ENCODE assay signal across 8 cellular contexts in genomic region chr20:45347297-45347935, GRCh38. TPM values are rescaled to one million over a fixed set of nuclear protein-coding genes. Genes with fewer than 3 reads are reported as not detected.
DNase-seq lines count a peak whose midpoint lies in the region; ATAC-seq and TF ChIP-seq lines count a peak whose summit lies in the region.

No MANE protein-coding gene starts in this region.

- H3K27ac Mint-ChIP-seq in T-helper 2 cell treated with Interferon-gamma antibody and Interleukin-4, amounts not matched to agents 5 μg/mL and 100 μg/mL, for 36 hours: peak overlapping the region; percentile 74

- no peaks in the 10 kb centered on the region for H3K9me3 Mint-ChIP-seq in T-helper 2 cell treated with Interferon-gamma antibody and Interleukin-4, amounts not matched to agents 5 μg/mL and 100 μg/mL, for 36 hours

- no peaks in the 10 kb centered on the region for H3K27me3 Mint-ChIP-seq in T-helper 2 cell treated with Interferon-gamma antibody and Interleukin-4, amounts not matched to agents 5 μg/mL and 100 μg/mL, for 36 hours (ENCODE audit: low read depth)

- intact Hi-C loops in left lung (cut with DNase I): no loop called here

- no peaks in the 10 kb centered on the region for H3K9me3 ChIP-seq in left lung
- no peaks in the 10 kb centered on the region for H3K9me3 ChIP-seq in thymus (ENCODE audit: control insufficient read depth)

- 47% methylated on average over 10 of the region's 10 CpGs for WGBS in thymus

- H3K27me3 ChIP-seq in brain microvascular endothelial cell (replicated peaks) (no peaks in the 10 kb centered on the region), left lung (peaks cover 0 to 12% of the 10 kb centered on the region in 2 donors), thymus (ENCODE audit: control insufficient read depth, insufficient read depth) (peaks cover 24% of the 10 kb centered on the region)

- ATAC-seq in left lung (no peak), GM21619 (IDR thresholded peaks at IDR 0.05; ENCODE audit: unreplicated experiment) (no peak)

- no peak for DNase-seq in T-helper 2 cell treated with Interferon-gamma antibody and Interleukin-4, amounts not matched to agents 5 μg/mL and 100 μg/mL, for 36 hours (ENCODE audit: low spot score)
- DNase-seq in T-helper 2 cell (no peak), brain microvascular endothelial cell (no peak), left lung (no peak), KG1 (lab: John Stamatoyannopoulos, UW) (no peak), SKM-1 (lab: John Stamatoyannopoulos, UW; ENCODE audit: unreplicated experiment) (no peak)

- in situ Hi-C loops in brain microvascular endothelial cell (cut with HindIII; ENCODE audit: low pct_ligation_motif_present, low sequenced_read_pairs): no loop called here

- H3K4me1 Mint-ChIP-seq in T-helper 2 cell treated with Interferon-gamma antibody and Interleukin-4, amounts not matched to agents 5 μg/mL and 100 μg/mL, for 36 hours (ENCODE audit: low read depth): peaks cover 34% of the 10 kb centered on the region

- no peak for TF ChIP-seq CTCF in brain microvascular endothelial cell (IDR thresholded peaks at IDR 0.05; ENCODE audit: low read depth, low read length, missing control alignments)
- no peak for TF ChIP-seq CTCF in left lung (IDR thresholded peaks at IDR 0.05)

- H3K36me3 ChIP-seq in brain microvascular endothelial cell (replicated peaks) (peaks cover 4% of the 10 kb centered on the region), left lung (no peaks in the 10 kb centered on the region), thymus (ENCODE audit: control insufficient read depth, insufficient read depth) (no peaks in the 10 kb centered on the region)

- H3K4me3 ChIP-seq in brain microvascular endothelial cell (ENCODE audit: low read depth, low read length): peak overlapping the region; percentile 83
- peak overlapping the region; percentile 63 to 66 for H3K4me3 ChIP-seq in left lung
- H3K4me3 ChIP-seq in thymus (ENCODE audit: low read length): peak overlapping the region; percentile 49

- peak overlapping the region; percentile 90 for H3K4me3 Mint-ChIP-seq in T-helper 2 cell treated with Interferon-gamma antibody and Interleukin-4, amounts not matched to agents 5 μg/mL and 100 μg/mL, for 36 hours

- peaks cover 28 to 61% of the 10 kb centered on the region in 2 donors for H3K4me1 ChIP-seq in left lung
- H3K4me1 ChIP-seq in thymus (ENCODE audit: control insufficient read depth, insufficient read depth, low read length): no peaks in the 10 kb centered on the region

- H3K36me3 Mint-ChIP-seq in T-helper 2 cell treated with Interferon-gamma antibody and Interleukin-4, amounts not matched to agents 5 μg/mL and 100 μg/mL, for 36 hours (ENCODE audit: low read depth): peaks cover 2% of the 10 kb centered on the region

- H3K27ac ChIP-seq in brain microvascular endothelial cell (peak overlapping the region; percentile 86), left lung (peak overlapping the region; percentile 79 to 83), thymus (ENCODE audit: low read depth) (peak overlapping the region; percentile 42)

RNA-seq across cellular contexts. Expression of gene SDC4, which starts 0.8 kb away (rescaled TPM):
- total RNA-seq in left lung: 100 to 1,000 TPM; 199 to 329 TPM
- polyA plus RNA-seq in thymus: 18.9 TPM

RNA-seq across cellular contexts. Expression of gene SYS1, which starts 15.5 kb away (rescaled TPM):
- total RNA-seq in left lung: 10 to 100 TPM; 44.3 to 48.8 TPM
- 19.7 TPM for polyA plus RNA-seq in thymus

RNA-seq across cellular contexts. Expression of gene TP53TG5, which starts 30.7 kb away (rescaled TPM):
- total RNA-seq in left lung: under 1 TPM in 1 of 2 donors, not detected in 1; 0.44 TPM
- polyA plus RNA-seq in thymus: 0.27 TPM

RNA-seq across cellular contexts. Expression of gene MATN4, which starts 39.3 kb away (rescaled TPM):
- under 1 TPM in 1 of 2 donors, not detected in 1; 0.23 TPM for total RNA-seq in left lung
- 0.14 TPM for polyA plus RNA-seq in thymus

RNA-seq across cellular contexts. Expression of gene RBPJL, which starts 40.8 kb away (rescaled TPM):
- not detected for total RNA-seq in left lung
- polyA plus RNA-seq in thymus: 0.07 TPM
